In the genomic region with DNA sequence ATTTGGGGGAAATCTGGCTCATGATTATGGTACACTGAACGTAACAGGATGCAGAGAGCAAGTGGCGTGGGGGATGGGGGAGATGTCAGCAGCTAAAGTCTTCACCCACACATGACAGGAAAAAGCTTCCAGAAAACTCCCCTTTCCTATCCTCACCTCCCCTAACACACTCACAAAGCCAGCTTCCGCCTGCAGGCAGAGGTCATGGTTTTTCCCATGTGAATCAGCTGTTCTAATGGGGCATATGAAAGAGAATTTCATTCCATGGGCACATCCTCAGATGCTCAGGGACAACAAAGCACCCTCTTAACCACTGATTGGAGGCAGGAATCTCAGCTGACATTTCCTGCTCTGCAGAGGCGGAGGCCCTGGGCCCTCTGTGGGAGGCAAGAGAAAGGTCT, we compare ENCODE assay signal across 25 cellular contexts.
DNase-seq lines count a peak whose midpoint lies in the region; ATAC-seq and TF ChIP-seq lines count a peak whose summit lies in the region.
"Had no signal": no experiment of that assay in that cellular context is flagged by ENCODE, and none has a peak within 500 bp of the region (broad histone marks: within the 10 kb centered on the region; RNA-seq: fewer than 3 reads in every experiment).

No MANE protein-coding gene starts in this region.

- H3K79me2 ChIP-seq in GM23338 (replicated peaks; ENCODE audit: insufficient read depth) (no peaks in the 10 kb centered on the region), neural progenitor cell (ENCODE audit: low read depth) (no peaks in the 10 kb centered on the region)

- no peaks in the 10 kb centered on the region for H3K27me3 ChIP-seq in GM23338 (ENCODE audit: insufficient read depth)
- H3K27me3 ChIP-seq in NT2/D1 (ENCODE audit: insufficient read depth, insufficient read length) = no peaks in the 10 kb centered on the region
- no peaks in the 10 kb centered on the region for H3K27me3 ChIP-seq in neural progenitor cell
- H3K27me3 ChIP-seq: BLaER1 treated with 17β-estradiol and CSF1 and Interleukin-3, amounts not matched to agents 10 nM and 100 nM; cardiac muscle cell; ovary; tibial nerve had no signal

- H3K36me3 Mint-ChIP-seq in GM23338 (ENCODE audit: low read depth) = no peaks in the 10 kb centered on the region; the same call in 2 of the 3 replicates
- peaks cover 2% of the 10 kb centered on the region for H3K36me3 Mint-ChIP-seq in neural progenitor cell
- peaks cover 3% of the 10 kb centered on the region for H3K36me3 Mint-ChIP-seq in effector memory CD8-positive, alpha-beta T cell (ENCODE audit: insufficient read depth)
- H3K36me3 Mint-ChIP-seq: activated naive CD8-positive, alpha-beta T cell; natural killer cell had no signal

- H3K4me1 ChIP-seq in GM23338 (ENCODE audit: insufficient read depth) (peaks cover 12% of the 10 kb centered on the region), NT2/D1 (ENCODE audit: insufficient read depth, insufficient read length) (peaks cover 7% of the 10 kb centered on the region), neural progenitor cell (peaks cover 6% of the 10 kb centered on the region)
- H3K4me1 ChIP-seq: left ventricle myocardium inferior, tibial nerve had no signal

- H3K4me3 Mint-ChIP-seq in GM23338 = no peak overlapping the region
- no peak overlapping the region for H3K4me3 Mint-ChIP-seq in neural progenitor cell
- H3K4me3 Mint-ChIP-seq in effector memory CD8-positive, alpha-beta T cell = no peak overlapping the region
- H3K4me3 Mint-ChIP-seq: activated CD8-positive, alpha-beta T cell treated with anti-CD3 and anti-CD28 coated beads for 36 hours; activated naive CD8-positive, alpha-beta T cell; natural killer cell had no signal

- H3K9ac ChIP-seq in NT2/D1 (ENCODE audit: insufficient read length, low read depth) = no peak overlapping the region
- H3K9ac ChIP-seq in neural progenitor cell = no peak overlapping the region
- H3K9ac ChIP-seq: BLaER1 treated with 17β-estradiol and CSF1 and Interleukin-3, amounts not matched to agents 10 nM and 100 nM had no signal

- H3K36me3 ChIP-seq in GM23338 (ENCODE audit: insufficient read depth) (no peaks in the 10 kb centered on the region), NT2/D1 (ENCODE audit: insufficient read depth, insufficient read length, low read length) (no peaks in the 10 kb centered on the region), neural progenitor cell (no peaks in the 10 kb centered on the region)
- H3K36me3 ChIP-seq: BLaER1 treated with 17β-estradiol and CSF1 and Interleukin-3, amounts not matched to agents 10 nM and 100 nM; cardiac muscle cell; left ventricle myocardium inferior; ovary; tibial nerve had no signal

- H4K20me1 ChIP-seq in GM23338 (replicated peaks; ENCODE audit: insufficient read depth) (no peaks in the 10 kb centered on the region), neural progenitor cell (ENCODE audit: low read depth) (no peaks in the 10 kb centered on the region)
- H4K20me1 ChIP-seq: BLaER1 treated with 17β-estradiol and CSF1 and Interleukin-3, amounts not matched to agents 10 nM and 100 nM had no signal

- in situ Hi-C loops in KBM-7 (cut with MboI; ENCODE audit: low pct_unique_long_range_greater_than_20kb, low sequenced_read_pairs) = no loop called here

- TF ChIP-seq CTCF in GM23338 (conservative IDR thresholded peaks at IDR 0.05; ENCODE audit: low read depth in 2 of 2) = no peak
- TF ChIP-seq CTCF in neural progenitor cell (IDR thresholded peaks at IDR 0.05) = no peak

- peaks cover 9% of the 10 kb centered on the region for H3K27me3 Mint-ChIP-seq in GM23338 (ENCODE audit: insufficient read depth, low read depth, poor library complexity)
- H3K27me3 Mint-ChIP-seq in neural progenitor cell (ENCODE audit: insufficient read depth, low read depth) = peaks cover 12% of the 10 kb centered on the region
- peaks cover 65 to 82% of the 10 kb centered on the region in 2 donors for H3K27me3 Mint-ChIP-seq in effector memory CD8-positive, alpha-beta T cell

- peak; percentile 29 for DNase-seq in GM23338 (ENCODE audit: low spot score)
- peak; percentile 28 for DNase-seq in NT2/D1 (ENCODE audit: low read depth, low spot score)
- DNase-seq in epidermal melanocyte (ENCODE audit: insufficient read length, low spot score) = peak; percentile 91
- no peak for DNase-seq in neural progenitor cell (ENCODE audit: low spot score)
- no peak for DNase-seq in KBM-7
- no peak for DNase-seq in effector memory CD8-positive, alpha-beta T cell
- DNase-seq: activated CD8-positive, alpha-beta T cell treated with anti-CD3 and anti-CD28 coated beads for 36 hours; COR-L47; cortex of kidney; DMS79; hypothalamus; left ventricle myocardium inferior; natural killer cell; NCI-H1092; NCI-H187 treated with DMSO at 0.1 percent for 48 hours; NCI-H524 treated with DMSO at 0.1 percent for 48 hours; ovary; RPMI8226; stimulated activated CD4-positive, alpha-beta T cell treated with anti-CD3 and anti-CD28 coated beads, Interleukin-2, amount 100 ng/mL, for 24 hours had no signal

- no peaks in the 10 kb centered on the region for H3K9me3 ChIP-seq in NT2/D1 (ENCODE audit: insufficient read depth, low read length)
- H3K9me3 ChIP-seq in neural progenitor cell (ENCODE audit: low read depth) = peaks cover 2% of the 10 kb centered on the region
- H3K9me3 ChIP-seq: left ventricle myocardium inferior, ovary had no signal

- peaks cover 9% of the 10 kb centered on the region for H3K4me1 Mint-ChIP-seq in GM23338
- H3K4me1 Mint-ChIP-seq in neural progenitor cell = peaks cover 15% of the 10 kb centered on the region
- H3K4me1 Mint-ChIP-seq in effector memory CD8-positive, alpha-beta T cell (ENCODE audit: low read depth in 2 of 2) = no peaks in the 10 kb centered on the region
- H3K4me1 Mint-ChIP-seq: natural killer cell had no signal

- H3K27ac Mint-ChIP-seq in GM23338 = no peak overlapping the region
- peak overlapping the region; percentile 17 for H3K27ac Mint-ChIP-seq in neural progenitor cell
- H3K27ac Mint-ChIP-seq in effector memory CD8-positive, alpha-beta T cell = no peak overlapping the region
- H3K27ac Mint-ChIP-seq: activated CD8-positive, alpha-beta T cell treated with anti-CD3 and anti-CD28 coated beads for 36 hours; activated naive CD8-positive, alpha-beta T cell; natural killer cell had no signal

- H3K9me3 Mint-ChIP-seq in GM23338 (peaks cover 2% of the 10 kb centered on the region; the same call in 2 of the 3 replicates), neural progenitor cell (peaks cover 2% of the 10 kb centered on the region)
- H3K9me3 Mint-ChIP-seq in effector memory CD8-positive, alpha-beta T cell = no peaks in the 10 kb centered on the region
- H3K9me3 Mint-ChIP-seq: activated CD8-positive, alpha-beta T cell treated with anti-CD3 and anti-CD28 coated beads for 36 hours; natural killer cell had no signal

- H3F3A ChIP-seq in GM23338 (replicated peaks; ENCODE audit: low read depth) = no peaks in the 10 kb centered on the region
- H3F3A ChIP-seq in neural progenitor cell (ENCODE audit: low read depth) = no peaks in the 10 kb centered on the region

- 0 out of 2 replicates have a peak overlapping the region, but pooled peaks have one; percentile 43 for H3K4me2 ChIP-seq in GM23338
- peak overlapping the region; percentile 13 for H3K4me2 ChIP-seq in neural progenitor cell
- H3K4me2 ChIP-seq: BLaER1 treated with 17β-estradiol and CSF1 and Interleukin-3, amounts not matched to agents 10 nM and 100 nM had no signal

- H2AFZ ChIP-seq in GM23338 = peak overlapping the region; percentile 87
- H2AFZ ChIP-seq in neural progenitor cell (replicated peaks) = peak overlapping the region; percentile 77

- peak; percentile 21; the same call in 1 of the 3 replicates for ATAC-seq in GM23338
- no peak for ATAC-seq in HG02981 (IDR thresholded peaks at IDR 0.05; ENCODE audit: unreplicated experiment)
- ATAC-seq in effector memory CD8-positive, alpha-beta T cell (replicated peaks) = no peak
- ATAC-seq: activated CD8-positive, alpha-beta T cell treated with anti-CD3 and anti-CD28 coated beads for 36 hours; natural killer cell had no signal

- no peak overlapping the region for H3K27ac ChIP-seq in GM23338 (ENCODE audit: low read depth)
- H3K27ac ChIP-seq in neural progenitor cell = no peak overlapping the region
- H3K27ac ChIP-seq: BLaER1 treated with 17β-estradiol and CSF1 and Interleukin-3, amounts not matched to agents 10 nM and 100 nM; cardiac muscle cell; left ventricle myocardium inferior; ovary; SK-N-MC; tibial nerve had no signal

- H3K4me3 ChIP-seq in GM23338 = no peak overlapping the region
- H3K4me3 ChIP-seq in NT2/D1 (ENCODE audit: insufficient read length, low read depth) = no peak overlapping the region
- no peak overlapping the region for H3K4me3 ChIP-seq in neural progenitor cell
- H3K4me3 ChIP-seq: BLaER1 treated with 17β-estradiol and CSF1 and Interleukin-3, amounts not matched to agents 10 nM and 100 nM; cardiac muscle cell; left ventricle myocardium inferior; ovary; SK-N-MC; tibial nerve had no signal

- H3K9me2 ChIP-seq in GM23338 (ENCODE audit: insufficient read depth) = no peaks in the 10 kb centered on the region

Comparison
In these comparisons a context has a peak if more than half of its experiments do, and no peak if none do; other contexts are left out.
1. DNase-seq: peak in GM23338 (single experiment), NT2/D1 (single experiment) and epidermal melanocyte (single experiment); none in neural progenitor cell (single experiment), KBM-7 (single experiment) and effector memory CD8-positive, alpha-beta T cell (0 of 3).